ENCODE assay signal across 9 cellular contexts in genomic region chr4:12724520-12724919, GRCh38.
DNase-seq lines count a peak whose midpoint lies in the region; ATAC-seq and TF ChIP-seq lines count a peak whose summit lies in the region.
"Had no signal": no experiment of that assay in that cellular context is flagged by ENCODE, and none has a peak within 500 bp of the region (broad histone marks: within the 10 kb centered on the region; RNA-seq: fewer than 3 reads in every experiment).

No MANE protein-coding gene starts in this region.

- H3K9me3 ChIP-seq in HUES48 (ENCODE audit: control insufficient read depth, insufficient read depth, low read length) (no peaks in the 10 kb centered on the region), lower lobe of right lung (no peaks in the 10 kb centered on the region)

- DNase-seq in DMS53 treated with DMSO at 0.1 percent for 48 hours (lab: John Stamatoyannopoulos, UW; ENCODE audit: unreplicated experiment) (peak; percentile 45), astrocyte of the cerebellum (ENCODE audit: low read depth) (no peak), lower lobe of right lung (no peak), AG08396 (ENCODE audit: low spot score) (no peak), sciatic nerve (ENCODE audit: low spot score) (no peak), DMS114 treated with DMSO at 0.1 percent for 48 hours (lab: John Stamatoyannopoulos, UW; ENCODE audit: unreplicated experiment) (no peak)
- DNase-seq in effector CD8-positive, alpha-beta T cell (lab: John Stamatoyannopoulos, UW), result no peak

- no peak for ATAC-seq in lower lobe of right lung
- ATAC-seq in sciatic nerve, result no peak
- ATAC-seq: esophagus mucosa had no signal

- in situ Hi-C loops in astrocyte of the cerebellum (cut with HindIII; ENCODE audit: low sequenced_read_pairs), result no loop called here

- TF ChIP-seq CTCF in astrocyte of the cerebellum (IDR thresholded peaks at IDR 0.05; ENCODE audit: low read depth, low read length, missing control alignments), result peak; percentile 36
- TF ChIP-seq CTCF in lower lobe of right lung (IDR thresholded peaks at IDR 0.05), result peak; percentile 42

- intact Hi-C loops in lower lobe of right lung (cut with DNase I) (loop anchor here (10.0 kb wide), 1 partner anchor 820 kb away; the partner anchor contains the start of gene NKX3-2), sciatic nerve (cut with DNase I) (no loop called here)

- H3K27me3 ChIP-seq in HUES48 (ENCODE audit: control insufficient read depth, insufficient read depth, low read length) (no peaks in the 10 kb centered on the region), lower lobe of right lung (ENCODE audit: low read depth) (no peaks in the 10 kb centered on the region)

- H3K9ac ChIP-seq in HUES48 (ENCODE audit: low read depth, low read length), result no peak overlapping the region

- H3K4me1 ChIP-seq in HUES48 (ENCODE audit: control insufficient read depth, insufficient read depth, low read length) (0 out of 2 replicates have a peak, but pooled peaks cover 4% of the 10 kb centered on the region), lower lobe of right lung (no peaks in the 10 kb centered on the region)

- H3K27ac ChIP-seq in HUES48 (ENCODE audit: low read depth, low read length) (peak overlapping the region; percentile 61), lower lobe of right lung (no peak overlapping the region)

- H3K4me3 ChIP-seq in HUES48 (ENCODE audit: low read depth, low read length) (no peak overlapping the region), astrocyte of the cerebellum (ENCODE audit: low read depth, low read length) (no peak overlapping the region), lower lobe of right lung (no peak overlapping the region)

- no peaks in the 10 kb centered on the region for H3K36me3 ChIP-seq in HUES48 (ENCODE audit: control insufficient read depth, insufficient read depth, low read length)
- no peaks in the 10 kb centered on the region for H3K36me3 ChIP-seq in lower lobe of right lung
